In the genomic region with DNA sequence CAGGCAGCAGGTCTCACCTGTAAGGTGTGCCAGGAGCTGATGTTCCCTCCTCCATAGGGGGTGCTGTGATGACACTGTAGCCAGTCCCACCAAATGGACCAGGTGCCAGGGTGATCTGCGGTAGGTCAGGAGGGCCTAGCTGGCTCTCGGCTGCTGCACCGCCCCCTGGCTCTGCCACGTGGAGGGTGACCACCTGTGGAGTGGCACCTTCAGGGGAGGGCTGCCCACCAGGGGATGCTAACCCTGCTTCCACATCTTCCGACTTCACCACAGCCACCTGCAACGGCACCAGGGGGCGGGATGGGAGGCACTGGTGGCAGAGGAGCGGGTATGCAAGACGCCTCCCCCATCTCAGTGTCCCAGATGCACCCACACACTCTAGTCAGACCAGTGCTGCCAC, we compare ENCODE assay signal across 17 cellular contexts. TPM values are rescaled to one million over a fixed set of nuclear protein-coding genes. Genes with fewer than 3 reads are reported as not detected.
A peak's percentile ranks its signal among the peaks of the same experiment; 100 is the strongest.
DNase-seq lines count a peak whose midpoint lies in the region; ATAC-seq and TF ChIP-seq lines count a peak whose summit lies in the region.
"Had no signal": no experiment of that assay in that cellular context is flagged by ENCODE, and none has a peak within 500 bp of the region (broad histone marks: within the 10 kb centered on the region; RNA-seq: fewer than 3 reads in every experiment).

No MANE protein-coding gene starts in this region.

- no peak overlapping the region for H3K18ac ChIP-seq in mesenchymal stem cell (ENCODE audit: low read depth in 1 of 2, low read length in 2 of 2)

- DNase-seq in Right ventricle myocardium inferior (ENCODE audit: missing footprints) (peak; percentile 16), left cardiac atrium (no peak), HFFc6 (no peak), mesenchymal stem cell (no peak), head of caudate nucleus (no peak), NCI-H1436 treated with DMSO at 0.1 percent for 48 hours (lab: John Stamatoyannopoulos, UW) (no peak)
- no peak for DNase-seq in stimulated activated naive B cell treated with anti-CD40 and anti-IgM and Interleukin-4, amounts not matched to agents 10 μg/mL and 1 μg/mL and 100 μg/mL, for 72 hours
- DNase-seq: C1 segment of cervical spinal cord, DMS153, EL, NCI-H187 treated with DMSO at 0.1 percent for 48 hours, NCI-H345, NCI-H526, SIG-M5 had no signal

- no peak overlapping the region for H3K27ac ChIP-seq in mesenchymal stem cell (ENCODE audit: low read length, poor library complexity, severe bottlenecking)
- H3K27ac ChIP-seq: HL-60 had no signal

- intact Hi-C loops in Right ventricle myocardium inferior (cut with DNase I) (no loop called here), left cardiac atrium (cut with DNase I) (loop anchor here in 1 of 2 donors (10.0 kb wide), 1 partner anchor 129 kb away; the partner anchor contains the start of gene TNNC2), head of caudate nucleus (cut with DNase I) (no loop called here)

- no peaks in the 10 kb centered on the region for H3K9me3 ChIP-seq in mesenchymal stem cell (ENCODE audit: control insufficient read depth, low read length)

- no peak overlapping the region for H2BK5ac ChIP-seq in mesenchymal stem cell (ENCODE audit: low read depth, low read length, poor library complexity, severe bottlenecking)

- no peak overlapping the region for H2BK12ac ChIP-seq in mesenchymal stem cell (ENCODE audit: low read length in 2 of 2)

- H3K4me3 ChIP-seq in mesenchymal stem cell (ENCODE audit: insufficient read depth in 1 of 2, low read depth in 1 of 2, low read length in 2 of 2): no peak overlapping the region

- H3K36me3 Mint-ChIP-seq in HFFc6 (ENCODE audit: low read depth): peaks cover 22% of the 10 kb centered on the region
- peaks cover 32 to 50% of the 10 kb centered on the region in 2 donors for H3K36me3 Mint-ChIP-seq in stimulated activated naive B cell treated with anti-CD40 and anti-IgM and Interleukin-4, amounts not matched to agents 10 μg/mL and 1 μg/mL and 100 μg/mL, for 72 hours

- no peak overlapping the region for H3K4me2 ChIP-seq in mesenchymal stem cell (ENCODE audit: low read length, poor library complexity, severe bottlenecking)

- no peak overlapping the region for H3K27ac Mint-ChIP-seq in HFFc6
- H3K27ac Mint-ChIP-seq in stimulated activated naive B cell treated with anti-CD40 and anti-IgM and Interleukin-4, amounts not matched to agents 10 μg/mL and 1 μg/mL and 100 μg/mL, for 72 hours: peak overlapping the region; percentile 84

- TF ChIP-seq CTCF in HFFc6 (IDR thresholded peaks at IDR 0.05): peak; percentile 36; the same call in 1 of the 2 replicates

- peaks cover 10% of the 10 kb centered on the region for H3K4me1 ChIP-seq in mesenchymal stem cell (ENCODE audit: control insufficient read depth, insufficient read depth, low read depth, low read length)

- no peak overlapping the region for H2BK120ac ChIP-seq in mesenchymal stem cell (ENCODE audit: low read depth, low read length)

- no peak overlapping the region for H2AK5ac ChIP-seq in mesenchymal stem cell (ENCODE audit: low read length, severe bottlenecking)

- no peak overlapping the region for H3K14ac ChIP-seq in mesenchymal stem cell (ENCODE audit: low read length in 2 of 2)

- ATAC-seq in Right ventricle myocardium inferior: no peak
- no peak for ATAC-seq in left cardiac atrium
- no peak for ATAC-seq in stimulated activated naive B cell treated with anti-CD40 and anti-IgM and Interleukin-4, amounts not matched to agents 10 μg/mL and 1 μg/mL and 100 μg/mL, for 72 hours (replicated peaks)
- no peak for ATAC-seq in HG03520 (IDR thresholded peaks at IDR 0.05; ENCODE audit: unreplicated experiment)

- H3K4ac ChIP-seq in mesenchymal stem cell (ENCODE audit: low read depth in 1 of 2, low read length in 2 of 2): no peak overlapping the region

- H3K27me3 Mint-ChIP-seq in HFFc6 (ENCODE audit: insufficient read depth): peaks cover 2% of the 10 kb centered on the region; the same call in 1 of the 2 replicates
- H3K27me3 Mint-ChIP-seq in stimulated activated naive B cell treated with anti-CD40 and anti-IgM and Interleukin-4, amounts not matched to agents 10 μg/mL and 1 μg/mL and 100 μg/mL, for 72 hours: no peaks in the 10 kb centered on the region

- no peaks in the 10 kb centered on the region for H3K4me1 Mint-ChIP-seq in HFFc6 (ENCODE audit: low read depth)
- H3K4me1 Mint-ChIP-seq in stimulated activated naive B cell treated with anti-CD40 and anti-IgM and Interleukin-4, amounts not matched to agents 10 μg/mL and 1 μg/mL and 100 μg/mL, for 72 hours: peaks cover 4 to 7% of the 10 kb centered on the region in 2 donors

- H2BK15ac ChIP-seq in mesenchymal stem cell (ENCODE audit: low read depth, poor library complexity, severe bottlenecking): no peak overlapping the region

- H3K9me3 Mint-ChIP-seq in HFFc6: no peaks in the 10 kb centered on the region
- no peaks in the 10 kb centered on the region for H3K9me3 Mint-ChIP-seq in stimulated activated naive B cell treated with anti-CD40 and anti-IgM and Interleukin-4, amounts not matched to agents 10 μg/mL and 1 μg/mL and 100 μg/mL, for 72 hours

- peaks cover 77 to 87% of the 10 kb centered on the region in 2 experiments for H3K36me3 ChIP-seq in mesenchymal stem cell (ENCODE audit: control insufficient read depth in 1 of 2, insufficient read depth in 2 of 2, low read depth in 1 of 2, low read length in 2 of 2)

- H3K27me3 ChIP-seq in mesenchymal stem cell (ENCODE audit: control insufficient read depth in 1 of 2, insufficient read depth in 1 of 2, low read length in 2 of 2): no peaks in the 10 kb centered on the region

- no peak overlapping the region for H2AFZ ChIP-seq in mesenchymal stem cell (ENCODE audit: low read depth, low read length)

- H3K9ac ChIP-seq in mesenchymal stem cell (ENCODE audit: low read length): no peak overlapping the region

- no peak overlapping the region for H3K4me3 Mint-ChIP-seq in HFFc6
- H3K4me3 Mint-ChIP-seq in stimulated activated naive B cell treated with anti-CD40 and anti-IgM and Interleukin-4, amounts not matched to agents 10 μg/mL and 1 μg/mL and 100 μg/mL, for 72 hours: no peak overlapping the region

- H3K79me1 ChIP-seq in mesenchymal stem cell (replicated peaks; ENCODE audit: low read length, poor library complexity, severe bottlenecking): peaks cover 10% of the 10 kb centered on the region

- H3K23ac ChIP-seq in mesenchymal stem cell (ENCODE audit: low read length in 2 of 2): no peak overlapping the region

- peak overlapping the region; percentile 12 for H4K8ac ChIP-seq in mesenchymal stem cell (ENCODE audit: low read length)

- 95% methylated on average over 9 of the region's 9 CpGs for WGBS in mesenchymal stem cell

- no peak overlapping the region for H4K91ac ChIP-seq in mesenchymal stem cell (ENCODE audit: low read length)

RNA-seq across cellular contexts. Expression of gene ZNF335, which starts 18.3 kb away (rescaled TPM):
- total RNA-seq in Right ventricle myocardium inferior (9.7 TPM), left cardiac atrium (1 to 10 TPM; 9.1 to 9.8 TPM)
- 10 to 100 TPM; 13.1 to 14.6 (median 13.5) TPM for total RNA-seq in HFFc6 (2021; fragmentation: NEBNext Ultra II Directional; extraction: Animal tissue kit (Norgen Biotek cat#: 25700))
- 9.5 TPM for polyA plus RNA-seq in mesenchymal stem cell (2013, experiment 1 of 2)
- polyA plus RNA-seq in mesenchymal stem cell (2013, experiment 2 of 2): 9.3 TPM

RNA-seq across cellular contexts. Expression of gene PCIF1, which starts 19.2 kb away (rescaled TPM):
- total RNA-seq in Right ventricle myocardium inferior (22.5 TPM), left cardiac atrium (10 to 100 TPM; 23.1 to 27.6 TPM)
- 10 to 100 TPM; 14.8 to 23.1 (median 19.5) TPM for total RNA-seq in HFFc6 (2021; fragmentation: NEBNext Ultra II Directional; extraction: Animal tissue kit (Norgen Biotek cat#: 25700))
- polyA plus RNA-seq in mesenchymal stem cell (2013, experiment 1 of 2): 16.7 TPM
- 17.3 TPM for polyA plus RNA-seq in mesenchymal stem cell (2013, experiment 2 of 2)

RNA-seq across cellular contexts. Expression of gene PLTP, which starts 41.7 kb away (rescaled TPM):
- 156 TPM for total RNA-seq in Right ventricle myocardium inferior
- total RNA-seq in left cardiac atrium: 100 to 1,000 TPM in 1 of 2 donors, 10 to 100 TPM in 1; 86.4 to 397 TPM
- 10 to 100 TPM in 5 of 6 experiments, 1 to 10 TPM in 1; 8.3 to 13.6 (median 11.1) TPM for total RNA-seq in HFFc6 (2021; fragmentation: NEBNext Ultra II Directional; extraction: Animal tissue kit (Norgen Biotek cat#: 25700))
- polyA plus RNA-seq in mesenchymal stem cell (2013, experiment 1 of 2): 175 TPM
- 164 TPM for polyA plus RNA-seq in mesenchymal stem cell (2013, experiment 2 of 2)

RNA-seq across cellular contexts. Expression of gene MMP9, which starts 55.0 kb away (rescaled TPM):
- total RNA-seq in Right ventricle myocardium inferior (1.1 TPM), left cardiac atrium (1 to 10 TPM; 1.1 to 1.4 TPM)
- total RNA-seq in HFFc6 (2021; fragmentation: NEBNext Ultra II Directional; extraction: Animal tissue kit (Norgen Biotek cat#: 25700)): not detected
- polyA plus RNA-seq in mesenchymal stem cell (2013, experiment 1 of 2): not detected
- polyA plus RNA-seq in mesenchymal stem cell (2013, experiment 2 of 2): not detected
- total RNA-seq: H4 had no signal

Comparison
In these comparisons a context has a peak if more than half of its experiments do, and no peak if none do; other contexts are left out.
1. RNA of gene PLTP, which starts 41.7 kb away (total RNA-seq): 86.4 to 397 TPM in left cardiac atrium and 156 TPM in Right ventricle myocardium inferior (single experiment); 8.3 to 13.6 TPM in HFFc6; every median in the first group is over 4 times any median in the second.